In genomic region chr2:63840785-63841253, GRCh38 we compare ENCODE assay signal across 8 cellular contexts. TPM values are rescaled to one million over a fixed set of nuclear protein-coding genes. Genes with fewer than 3 reads are reported as not detected.
DNase-seq lines count a peak whose midpoint lies in the region; ATAC-seq, FAIRE-seq and TF ChIP-seq lines count a peak whose summit lies in the region.

No MANE protein-coding gene starts in this region.

- no peaks in the 10 kb centered on the region for H3K9me3 ChIP-seq in HepG2 (ENCODE audit: low read length)

- POLR2A ChIA-PET in HepG2 (lab: Yijun Ruan, JAX), result interaction anchor here (0.9 to 5.2 kb wide), 20 partner anchors 9 to 252 kb away, joined by 3 to 73 read pairs (median 10); partner anchors contain the start of genes MDH1 and WDPCP

- peaks cover 36% of the 10 kb centered on the region for H3K4me1 ChIP-seq in HepG2 (ENCODE audit: insufficient read depth, low read length)

- FAIRE-seq in HepG2 (lab: Jason Lieb, UNC), result peak; percentile 32

- 2% methylated on average over 34 of the region's 34 CpGs for WGBS in HepG2 (ENCODE audit: low lambda C conversion rate)

- H3K4me2 ChIP-seq in HepG2 (ENCODE audit: low read depth, low read length), result peak overlapping the region; percentile 95

- CTCF ChIA-PET in HepG2 (lab: Yijun Ruan, JAX; ENCODE audit: low intra/inter-chr PET ratio, low total read pairs), result interaction anchor here (1.0 kb wide), 1 partner anchor 149 kb away, joined by 3 read pairs; no protein-coding TSS in a partner anchor

- H3K79me2 ChIP-seq in HepG2 (ENCODE audit: insufficient read depth, low read length), result peaks cover 42% of the 10 kb centered on the region

- no peaks in the 10 kb centered on the region for H3K36me3 ChIP-seq in HepG2 (replicated peaks in 1 of 2; ENCODE audit: control insufficient read depth in 1 of 2, insufficient read depth in 2 of 2, low read length in 2 of 2)

- no peak overlapping the region for H2AFZ ChIP-seq in HepG2 (ENCODE audit: low read length)

- 0 out of 2 replicates have a peak, but pooled peaks have one; percentile 8 for TF ChIP-seq CTCF in HepG2 (CRISPR knock-in tag; IDR thresholded peaks at IDR 0.05)

- peak; percentile 55 to 61 for TF ChIP-seq EP300 in HepG2 (IDR thresholded peaks at IDR 0.05; ENCODE audit: low read depth in 2 of 2, low read length in 2 of 2)
- peak; percentile 11; the same call in 1 of the 2 replicates for TF ChIP-seq EP300 in HepG2 (CRISPR knock-in tag; IDR thresholded peaks at IDR 0.05; ENCODE audit: borderline replicate concordance)

- TF ChIP-seq RAD21 in HepG2 (CRISPR knock-in tag; IDR thresholded peaks at IDR 0.05), result no peak

- in situ Hi-C loops in HepG2 (cut with HindIII; ENCODE audit: extremely low pct_ligation_motif_present, low pct_unique_long_range_greater_than_20kb), result no loop called here

- intact Hi-C loops in HepG2 (cut with micrococcal nuclease; ENCODE audit: unreplicated experiment), result loop anchor here (1.0 to 2.0 kb wide), 4 partner anchors 20 to 142 kb away; no protein-coding TSS in a partner anchor

- BruUV-seq in HepG2 (replicated peaks; lab: Mats Ljungman, UMichigan), result no TSS peak

- H4K20me1 ChIP-seq in HepG2 (ENCODE audit: insufficient read depth, low read length), result peaks cover 26% of the 10 kb centered on the region

- peak overlapping the region; percentile 82 to 95 (median 85) for H3K4me3 ChIP-seq in HepG2 (replicated peaks in 1 of 3; ENCODE audit: insufficient read depth in 1 of 3, low read depth in 2 of 3, low read length in 3 of 3)

- TF ChIP-seq POLR2A in HepG2 (IDR thresholded peaks at IDR 0.05; ENCODE audit: insufficient read depth in 1 of 2, low read depth in 2 of 2, low read length in 2 of 2), result peak; percentile 99 to 100

- H3K27ac ChIP-seq in HepG2 (ENCODE audit: extremely low read length, insufficient read depth, low read length), result peak overlapping the region; percentile 94

- ATAC-seq in GM19397 (IDR thresholded peaks at IDR 0.05; ENCODE audit: unreplicated experiment) (peak; percentile 96), HG03565 (IDR thresholded peaks at IDR 0.05; ENCODE audit: unreplicated experiment) (peak; percentile 87), HepG2 (peak; percentile 94)

- peak overlapping the region; percentile 92 for H3K9ac ChIP-seq in HepG2 (ENCODE audit: insufficient read depth, low read depth, low read length)

- DNase-seq in CD1c-positive myeloid dendritic cell (ENCODE audit: extremely low spot score) (peak; percentile 99), NCI-H748 treated with DMSO at 0.1 percent for 48 hours (lab: John Stamatoyannopoulos, UW) (peak; percentile 92), dermis blood vessel endothelial cell (peak; percentile 99), HepG2 (ENCODE audit: low spot score) (peak; percentile 98)
- peak; percentile 97 to 98 for DNase-seq in activated CD4-positive, alpha-beta T cell treated with anti-CD3 and anti-CD28 coated beads, Interleukin-2, amount 50 U/mL, for 4 hours
- peak; percentile 95 to 96 for DNase-seq in stimulated activated CD4-positive, alpha-beta T cell treated with anti-CD3 and anti-CD28 coated beads, Interleukin-2, amount 100 ng/mL, for 48 hours

- no peaks in the 10 kb centered on the region; a peak in 1 of 5 replicates for H3K27me3 ChIP-seq in HepG2 (ENCODE audit: control insufficient read depth in 1 of 2, insufficient read depth in 2 of 2, low read length in 2 of 2)

TF ChIP-seq in HepG2, 621 proteins besides CTCF, POLR2A, EP300 and RAD21 (continues in another document):
- peak; percentile 77; the same call in 1 of the 2 replicates for TF ChIP-seq KLF12 (CRISPR knock-in tag; IDR thresholded peaks at IDR 0.05; ENCODE audit: borderline replicate concordance)
- TF ChIP-seq KDM5B (CRISPR knock-in tag; IDR thresholded peaks at IDR 0.05; ENCODE audit: borderline replicate concordance), result no peak
- TF ChIP-seq ELF3 (CRISPR knock-in tag; IDR thresholded peaks at IDR 0.05), result peak; percentile 97
- TF ChIP-seq ZNF44 (CRISPR knock-in tag; IDR thresholded peaks at IDR 0.05), result no peak
- TF ChIP-seq, protein P1, sequence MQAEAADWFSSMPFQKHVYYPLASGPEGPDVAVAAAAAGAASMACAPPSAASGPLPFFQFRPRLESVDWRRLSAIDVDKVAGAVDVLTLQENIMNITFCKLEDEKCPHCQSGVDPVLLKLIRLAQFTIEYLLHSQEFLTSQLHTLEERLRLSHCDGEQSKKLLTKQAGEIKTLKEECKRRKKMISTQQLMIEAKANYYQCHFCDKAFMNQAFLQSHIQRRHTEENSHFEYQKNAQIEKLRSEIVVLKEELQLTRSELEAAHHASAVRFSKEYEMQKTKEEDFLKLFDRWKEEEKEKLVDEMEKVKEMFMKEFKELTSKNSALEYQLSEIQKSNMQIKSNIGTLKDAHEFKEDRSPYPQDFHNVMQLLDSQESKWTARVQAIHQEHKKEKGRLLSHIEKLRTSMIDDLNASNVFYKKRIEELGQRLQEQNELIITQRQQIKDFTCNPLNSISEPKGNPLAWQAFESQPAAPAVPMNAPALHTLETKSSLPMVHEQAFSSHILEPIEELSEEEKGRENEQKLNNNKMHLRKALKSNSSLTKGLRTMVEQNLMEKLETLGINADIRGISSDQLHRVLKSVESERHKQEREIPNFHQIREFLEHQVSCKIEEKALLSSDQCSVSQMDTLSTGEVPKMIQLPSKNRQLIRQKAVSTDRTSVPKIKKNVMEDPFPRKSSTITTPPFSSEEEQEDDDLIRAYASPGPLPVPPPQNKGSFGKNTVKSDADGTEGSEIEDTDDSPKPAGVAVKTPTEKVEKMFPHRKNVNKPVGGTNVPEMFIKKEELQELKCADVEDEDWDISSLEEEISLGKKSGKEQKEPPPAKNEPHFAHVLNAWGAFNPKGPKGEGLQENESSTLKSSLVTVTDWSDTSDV (CRISPR knock-in tag; IDR thresholded peaks at IDR 0.05), result peak; percentile 75; the same call in 1 of the 2 replicates
- no peak for TF ChIP-seq XBP1 (CRISPR knock-in tag; IDR thresholded peaks at IDR 0.05)
- TF ChIP-seq TBP (CRISPR knock-in tag; IDR thresholded peaks at IDR 0.05), result 0 out of 2 replicates have a peak, but pooled peaks have one; percentile 17
- TF ChIP-seq ZNF780A (CRISPR knock-in tag; IDR thresholded peaks at IDR 0.05), result peak; percentile 56; the same call in 1 of the 2 replicates
- no peak for TF ChIP-seq CENPX (CRISPR knock-in tag; IDR thresholded peaks at IDR 0.05)
- TF ChIP-seq RBM39 (IDR thresholded peaks at IDR 0.05; ENCODE audit: low read depth, low read length, poor library complexity, severe bottlenecking), result peak; percentile 94
- peak; percentile 69; the same call in 1 of the 2 replicates for TF ChIP-seq MED13 (CRISPR knock-in tag; IDR thresholded peaks at IDR 0.05)
- TF ChIP-seq ZBTB37 (CRISPR knock-in tag; IDR thresholded peaks at IDR 0.05), result no peak
- peak; percentile 77; the same call in 1 of the 2 replicates for TF ChIP-seq MAZ (IDR thresholded peaks at IDR 0.05; ENCODE audit: borderline replicate concordance, low read depth, low read length)
- TF ChIP-seq MAZ (CRISPR knock-in tag; IDR thresholded peaks at IDR 0.05; ENCODE audit: low read depth), result peak; percentile 93
- TF ChIP-seq FOSL1 (CRISPR knock-in tag; IDR thresholded peaks at IDR 0.05; ENCODE audit: borderline replicate concordance), result no peak

RNA-seq across cellular contexts. Expression of gene UGP2, which starts 0.9 kb away (rescaled TPM):
- total RNA-seq in dermis blood vessel endothelial cell (144 and 149 TPM in 2 replicates), HepG2 (2016; rRNA removed; fragmentation: Illumina TruSeq; extraction: Trizol) (134 and 210 TPM in 2 replicates)
- 83.7 and 93.6 TPM in 2 replicates for total RNA-seq in HepG2 (2016; cell fraction: cytosol; rRNA removed; fragmentation: Illumina TruSeq; extraction: Trizol; ENCODE audit: low read depth)
- 123 and 218 TPM in 2 replicates for total RNA-seq in HepG2 (2016; cell fraction: insoluble cytoplasmic fraction; rRNA removed; fragmentation: Illumina TruSeq; extraction: Trizol)
- total RNA-seq in HepG2 (2016; cell fraction: membrane; rRNA removed; fragmentation: Illumina TruSeq; extraction: Trizol), result 85.1 and 86.4 TPM in 2 replicates
- 79.9 and 81.8 TPM in 2 replicates for total RNA-seq in HepG2 (2016; cell fraction: nucleus; rRNA removed; fragmentation: Illumina TruSeq; extraction: Trizol)
- 80.1 and 96.0 TPM in 2 replicates for polyA plus RNA-seq in HepG2 (2011; rRNA removed)
- polyA plus RNA-seq in HepG2 (2011; cell fraction: cytosol; rRNA removed), result 34.2 and 64.5 TPM in 2 replicates
- polyA plus RNA-seq in HepG2 (2011; cell fraction: nucleus; rRNA removed), result 28.2 and 36.8 TPM in 2 replicates
- 164 and 194 TPM in 2 replicates for polyA plus RNA-seq in HepG2 (2012)
- 27.9 and 31.2 TPM in 2 replicates for polyA plus RNA-seq in HepG2 (2016; cell fraction: cytosol; fragmentation: Illumina TruSeq; extraction: Trizol; ENCODE audit: low read depth)
- polyA plus RNA-seq in HepG2 (2016; cell fraction: insoluble cytoplasmic fraction; fragmentation: Illumina TruSeq; extraction: Trizol; ENCODE audit: low read depth), result 183 and 197 TPM in 2 replicates
- polyA plus RNA-seq in HepG2 (2016; cell fraction: membrane; fragmentation: Illumina TruSeq; extraction: Trizol; ENCODE audit: low read depth), result 56.9 and 57.3 TPM in 2 replicates
- 78.5 and 87.8 TPM in 2 replicates for polyA plus RNA-seq in HepG2 (2016; cell fraction: nucleus; fragmentation: Illumina TruSeq; extraction: Trizol; ENCODE audit: insufficient read depth, low read depth)
- polyA minus RNA-seq in HepG2 (2011; rRNA and poly(A)+ RNA removed; ENCODE audit: low replicate concordance), result 11.5 and 14.4 TPM in 2 replicates
- polyA minus RNA-seq in HepG2 (2011; cell fraction: cytosol; rRNA and poly(A)+ RNA removed), result 103 and 130 TPM in 2 replicates
- 119 and 170 TPM in 2 replicates for polyA minus RNA-seq in HepG2 (2011; cell fraction: nucleus; rRNA and poly(A)+ RNA removed)

Comparison
In these comparisons a context has a peak if more than half of its experiments do, and no peak if none do; other contexts are left out.
1. Peak in every context shown above with its lines: DNase-seq, ATAC-seq, H3K4me3 ChIP-seq and H3K27ac ChIP-seq.